ENCODE assay signal across 9 cellular contexts in the genomic region with DNA sequence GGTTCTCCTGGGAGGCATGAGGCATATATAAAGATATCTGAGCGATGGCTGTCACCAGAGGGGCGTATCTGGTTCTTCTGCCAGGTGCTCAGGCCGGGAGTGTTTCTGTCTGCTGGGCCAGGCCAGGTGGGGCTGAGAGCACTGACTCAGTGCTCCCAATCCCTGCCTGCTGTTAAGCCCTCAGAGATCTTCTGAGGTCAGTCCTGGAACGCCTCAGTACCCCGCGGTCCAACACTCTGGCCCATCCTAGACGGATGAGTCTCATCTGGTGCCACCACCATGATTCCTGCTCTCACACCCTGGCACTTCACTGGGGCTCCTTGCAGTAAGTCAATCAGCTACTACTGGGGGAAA. TPM values are rescaled to one million over a fixed set of nuclear protein-coding genes. Genes with fewer than 3 reads are reported as not detected.
DNase-seq lines count a peak whose midpoint lies in the region; ATAC-seq, FAIRE-seq and TF ChIP-seq lines count a peak whose summit lies in the region.
"Had no signal": no experiment of that assay in that cellular context is flagged by ENCODE, and none has a peak within 500 bp of the region (broad histone marks: within the 10 kb centered on the region; RNA-seq: fewer than 3 reads in every experiment).

No MANE protein-coding gene starts in this region.

- peak overlapping the region; percentile 93 for H2BK15ac ChIP-seq in IMR-90 (ENCODE audit: low read depth, low read length)

- H2BK5ac ChIP-seq in IMR-90 (ENCODE audit: low read depth, low read length, poor library complexity, severe bottlenecking) = no peak overlapping the region

- H3K9me3 ChIP-seq in IMR-90 (ENCODE audit: control insufficient read depth, insufficient read depth, low read length) = no peaks in the 10 kb centered on the region
- no peaks in the 10 kb centered on the region for H3K9me3 ChIP-seq in endothelial cell of umbilical vein (replicated peaks; ENCODE audit: control insufficient read depth, insufficient read depth, low read length)
- no peaks in the 10 kb centered on the region for H3K9me3 ChIP-seq in spleen

- ATAC-seq in IMR-90 (ENCODE audit: low read depth) (no peak), left colon (no peak)

- H3K9ac ChIP-seq in IMR-90 (ENCODE audit: low read depth, low read length) (no peak overlapping the region), endothelial cell of umbilical vein (replicated peaks; ENCODE audit: extremely low read depth, insufficient read depth, low read length) (no peak overlapping the region)

- dilution Hi-C loops in IMR-90 (cut with HindIII; ENCODE audit: low sequenced_read_pairs, unreplicated experiment) (no loop called here), endothelial cell of umbilical vein (cut with MboI; ENCODE audit: extremely low pct_ligation_motif_present, low sequenced_read_pairs) (no loop called here)

- H4K20me1 ChIP-seq in IMR-90 (ENCODE audit: insufficient read depth, low read length) (no peaks in the 10 kb centered on the region), endothelial cell of umbilical vein (replicated peaks; ENCODE audit: control insufficient read depth, extremely low read depth, insufficient read depth, low read length) (no peaks in the 10 kb centered on the region)

- no peaks in the 10 kb centered on the region for H3K27me3 ChIP-seq in IMR-90 (ENCODE audit: control insufficient read depth, insufficient read depth, low read length)
- H3K27me3 ChIP-seq in endothelial cell of umbilical vein (ENCODE audit: control insufficient read depth in 2 of 2, insufficient read depth in 2 of 2, low read length in 2 of 2) = no peaks in the 10 kb centered on the region
- peaks cover 0 to 4% (median 0%) of the 10 kb centered on the region in 7 donors for H3K27me3 ChIP-seq in spleen (replicated peaks in 1 of 7)

- TF ChIP-seq CTCF in IMR-90 (conservative IDR thresholded peaks at IDR 0.05; ENCODE audit: low read depth, low read length) = no peak
- no peak for TF ChIP-seq CTCF in endothelial cell of umbilical vein (IDR thresholded peaks at IDR 0.05; ENCODE audit: extremely low read depth in 1 of 2, insufficient read depth in 1 of 2, low read depth in 1 of 2, low read length in 2 of 2)
- TF ChIP-seq CTCF in spleen (IDR thresholded peaks at IDR 0.05 in 8 of 11, conservative IDR thresholded peaks at IDR 0.05 in 3 of 11) = no peak

- no peaks in the 10 kb centered on the region for H3K79me2 ChIP-seq in endothelial cell of umbilical vein (ENCODE audit: control insufficient read depth, insufficient read depth, low read length)

- H3K4me1 Mint-ChIP-seq in T-helper 1 cell treated with Interleukin-12 subunit alpha and Interleukin-12 subunit beta and Interleukin-4 antibody, amounts not matched to agents 30 μg/mL and 1 μg/mL, for 36 hours (ENCODE audit: low read depth) = peaks cover 32% of the 10 kb centered on the region

- TF ChIP-seq RAD21 in IMR-90 (IDR thresholded peaks at IDR 0.05; ENCODE audit: low read length) = no peak

- no peaks in the 10 kb centered on the region for H3K79me1 ChIP-seq in IMR-90 (ENCODE audit: low read depth in 1 of 2, low read length in 2 of 2)

- H4K8ac ChIP-seq in IMR-90 (ENCODE audit: low read depth in 2 of 2, low read length in 2 of 2) = peak overlapping the region; percentile 22 to 36; a peak in 2 of 4 replicates

- H3K9me1 ChIP-seq in IMR-90 (ENCODE audit: insufficient read depth, low read length) (peaks cover 18% of the 10 kb centered on the region), endothelial cell of umbilical vein (replicated peaks; ENCODE audit: control insufficient read depth, extremely low read depth, insufficient read depth, low read length) (no peaks in the 10 kb centered on the region)

- peak overlapping the region; percentile 90 for H3K27ac Mint-ChIP-seq in T-helper 1 cell treated with Interleukin-12 subunit alpha and Interleukin-12 subunit beta and Interleukin-4 antibody, amounts not matched to agents 30 μg/mL and 1 μg/mL, for 36 hours

- H3K4me3 Mint-ChIP-seq in T-helper 1 cell treated with Interleukin-12 subunit alpha and Interleukin-12 subunit beta and Interleukin-4 antibody, amounts not matched to agents 30 μg/mL and 1 μg/mL, for 36 hours = peak overlapping the region; percentile 72

- 0 out of 2 replicates have a peak overlapping the region, but pooled peaks have one; percentile 2 for H3K14ac ChIP-seq in IMR-90 (replicated peaks; ENCODE audit: low read depth, low read length)

- no peak overlapping the region for H2AK9ac ChIP-seq in IMR-90 (replicated peaks; ENCODE audit: low read depth, low read length, poor library complexity)

- intact Hi-C loops in IMR-90 (cut with micrococcal nuclease) (no loop called here), endothelial cell of umbilical vein (cut with micrococcal nuclease) (no loop called here), spleen (cut with DNase I; ENCODE audit: low total_unique reads) (no loop called here), left colon (cut with DNase I, micrococcal nuclease) (no loop called here)

- H3K4me2 ChIP-seq in IMR-90 (ENCODE audit: low read depth, low read length) (no peak overlapping the region), endothelial cell of umbilical vein (ENCODE audit: insufficient read depth, low read length) (peak overlapping the region; percentile 26)

- H3K4me3 ChIP-seq in IMR-90 (ENCODE audit: insufficient read depth, low read depth, low read length) (no peak overlapping the region), endothelial cell of umbilical vein (replicated peaks in 1 of 3; ENCODE audit: insufficient read depth in 1 of 3, low read depth in 1 of 3, low read length in 3 of 3) (no peak overlapping the region), spleen (peak overlapping the region in 1 of 8 donors; percentile 45)

- no peak overlapping the region for H4K5ac ChIP-seq in IMR-90 (ENCODE audit: low read depth, low read length)

- H3K23ac ChIP-seq in IMR-90 (ENCODE audit: low read depth, low read length) = no peak overlapping the region

- H4K91ac ChIP-seq in IMR-90 (ENCODE audit: insufficient read depth, low read depth, low read length) = peak overlapping the region; percentile 60; the same call in 1 of the 2 replicates

- H2AFZ ChIP-seq in IMR-90 (replicated peaks; ENCODE audit: low read length, poor library complexity) = peak overlapping the region; percentile 12
- H2AFZ ChIP-seq in endothelial cell of umbilical vein (ENCODE audit: low read depth, low read length) = peak overlapping the region; percentile 1

- CTCF ChIA-PET in IMR-90 (lab: Yijun Ruan, JAX) (interaction anchor here (1.6 kb wide), 1 partner anchor 54 kb away, joined by 6 read pairs; no protein-coding TSS in a partner anchor), endothelial cell of umbilical vein (lab: Charles Lee) (interaction anchor here (0.7 to 1.7 kb wide), 5 partner anchors 8 to 312 kb away, joined by 3 to 13 read pairs (median 5); no protein-coding TSS in a partner anchor)

- TF ChIP-seq POLR2A in IMR-90 (IDR thresholded peaks at IDR 0.05; ENCODE audit: low read depth, low read length) = no peak
- TF ChIP-seq POLR2A in endothelial cell of umbilical vein (IDR thresholded peaks at IDR 0.05; ENCODE audit: low read depth, low read length) = no peak
- TF ChIP-seq POLR2A in spleen (IDR thresholded peaks at IDR 0.05) = no peak

- peak overlapping the region; percentile 54 for H3K4ac ChIP-seq in IMR-90 (ENCODE audit: low read depth, low read length)

- H3K36me3 ChIP-seq in IMR-90 (ENCODE audit: control insufficient read depth, insufficient read depth, low read length) (no peaks in the 10 kb centered on the region), endothelial cell of umbilical vein (ENCODE audit: control insufficient read depth in 2 of 2, extremely low read depth in 1 of 2, insufficient read depth in 2 of 2, low read length in 2 of 2) (no peaks in the 10 kb centered on the region), spleen (no peaks in the 10 kb centered on the region)

- peaks cover 41% of the 10 kb centered on the region for H3K27me3 Mint-ChIP-seq in T-helper 1 cell treated with Interleukin-12 subunit alpha and Interleukin-12 subunit beta and Interleukin-4 antibody, amounts not matched to agents 30 μg/mL and 1 μg/mL, for 36 hours (ENCODE audit: low read depth)

- no peak for FAIRE-seq in endothelial cell of umbilical vein (lab: Jason Lieb, UNC)
- FAIRE-seq: A204.1 had no signal

- H2BK120ac ChIP-seq in IMR-90 (ENCODE audit: low read depth, low read length) = peak overlapping the region; percentile 47; the same call in 1 of the 2 replicates

- in situ Hi-C loops in IMR-90 (cut with MboI; ENCODE audit: low sequenced_read_pairs) = no loop called here

- peaks cover 4% of the 10 kb centered on the region for H3K36me3 Mint-ChIP-seq in T-helper 1 cell treated with Interleukin-12 subunit alpha and Interleukin-12 subunit beta and Interleukin-4 antibody, amounts not matched to agents 30 μg/mL and 1 μg/mL, for 36 hours (ENCODE audit: low read depth)

- POLR2A ChIA-PET in IMR-90 (lab: Charles Lee; ENCODE audit: unreplicated experiment) (no interaction called here), endothelial cell of umbilical vein (lab: Charles Lee) (no interaction called here)

- 90% methylated on average over 3 of the region's 7 CpGs; no CpG with 5 or more reads in 1 of the 2 experiments for WGBS in IMR-90 (ENCODE audit: extremely low coverage in 2 of 2, insufficient read length in 1 of 2), 2 experiments
- WGBS in spleen, 5 donors = 70 to 86% (median 77%) methylated on average over 7 of the region's 7 CpGs

- no peak for DNase-seq in T-helper 1 cell
- DNase-seq in IMR-90 = no peak
- no peak for DNase-seq in endothelial cell of umbilical vein (ENCODE audit: low read depth, low spot score)
- DNase-seq in spleen = no peak
- no peak for DNase-seq in left colon
- DNase-seq in activated CD4-positive, CD25-positive, alpha-beta regulatory T cell (lab: John Stamatoyannopoulos, UW) = no peak
- no peak for DNase-seq in inferior parietal cortex (ENCODE audit: extremely low spot score)

- H2BK20ac ChIP-seq in IMR-90 (ENCODE audit: low read depth, low read length) = peak overlapping the region; percentile 18; the same call in 1 of the 2 replicates

- H3K9me3 Mint-ChIP-seq in T-helper 1 cell treated with Interleukin-12 subunit alpha and Interleukin-12 subunit beta and Interleukin-4 antibody, amounts not matched to agents 30 μg/mL and 1 μg/mL, for 36 hours = no peaks in the 10 kb centered on the region

- H3K4me1 ChIP-seq in IMR-90 (ENCODE audit: control insufficient read depth, insufficient read depth, low read length) (peaks cover 15% of the 10 kb centered on the region), endothelial cell of umbilical vein (ENCODE audit: control insufficient read depth, extremely low read depth, insufficient read depth, low read length) (peaks cover 25% of the 10 kb centered on the region), spleen (peaks cover 21 to 44% (median 35%) of the 10 kb centered on the region in 6 donors)

- peak overlapping the region; percentile 61 for H2AK5ac ChIP-seq in IMR-90 (ENCODE audit: low read depth, low read length)

- BruUV-seq in IMR-90 (replicated peaks; lab: Mats Ljungman, UMichigan) = no TSS peak
- BruUV-seq in endothelial cell of umbilical vein (replicated peaks; lab: Mats Ljungman, UMichigan) = no TSS peak

- H3K27ac ChIP-seq in IMR-90 (ENCODE audit: insufficient read depth, low read length) = no peak overlapping the region; the same call in 1 of the 2 replicates
- peak overlapping the region; percentile 33 for H3K27ac ChIP-seq in endothelial cell of umbilical vein (ENCODE audit: insufficient read depth, low read depth, low read length)
- H3K27ac ChIP-seq in spleen = peak overlapping the region in 7 of 8 donors; percentile 73 to 89 (median 83)

- H3K56ac ChIP-seq in IMR-90 (ENCODE audit: extremely low read depth, insufficient read depth, low read length) = no peak overlapping the region

- peak overlapping the region; percentile 9 for H3K18ac ChIP-seq in IMR-90 (ENCODE audit: low read depth, low read length)

RNA-seq across cellular contexts. Expression of a gene that starts 7.5 kb away (rescaled TPM):
- total RNA-seq in IMR-90 (2012; rRNA removed) = 38.3 and 48.6 TPM in 2 replicates
- 62.5 and 66.6 TPM in 2 replicates for polyA plus RNA-seq in IMR-90 (2012; rRNA removed)
- polyA plus RNA-seq in IMR-90 (2012; cell fraction: cytosol; rRNA removed) = 43.3 and 62.3 TPM in 2 replicates
- polyA plus RNA-seq in IMR-90 (2012; cell fraction: nucleus; rRNA removed; ENCODE audit: low replicate concordance) = 123 and 327 TPM in 2 replicates
- total RNA-seq in endothelial cell of umbilical vein = 56.7 and 62.2 TPM in 2 replicates
- polyA plus RNA-seq in endothelial cell of umbilical vein = 36.3 and 38.1 TPM in 2 replicates
- 27.7 and 43.4 TPM in 2 replicates for polyA plus RNA-seq in endothelial cell of umbilical vein (2011; cell fraction: cytosol; rRNA removed)
- 93.6 and 104 TPM in 2 replicates for polyA plus RNA-seq in endothelial cell of umbilical vein (2011; cell fraction: nucleus; rRNA removed)
- polyA plus RNA-seq in endothelial cell of umbilical vein (2012) = 31.9 and 37.4 TPM in 2 replicates
- polyA minus RNA-seq in endothelial cell of umbilical vein = 45.8 and 50.4 TPM in 2 replicates
- polyA minus RNA-seq in endothelial cell of umbilical vein (2011; cell fraction: cytosol; rRNA and poly(A)+ RNA removed) = 55.7 TPM
- 42.3 and 60.9 TPM in 2 replicates for polyA minus RNA-seq in endothelial cell of umbilical vein (2011; cell fraction: nucleus; rRNA and poly(A)+ RNA removed)
- total RNA-seq in spleen = 10 to 100 TPM; 30.3 to 61.5 (median 47.5) TPM
- 10 to 100 TPM in 2 of 3 donors, 1 to 10 TPM in 1; 4.6 to 25.2 (median 15.9) TPM for polyA plus RNA-seq in spleen
- 1 to 10 TPM; 4.3 to 5.6 TPM for total RNA-seq in left colon
